In genomic region chr12:115451785-115452736, GRCh38 we compare ENCODE assay signal across 8 cellular contexts.
DNase-seq lines count a peak whose midpoint lies in the region; ATAC-seq and TF ChIP-seq lines count a peak whose summit lies in the region.

No MANE protein-coding gene starts in this region.

- no peaks in the 10 kb centered on the region for H3K9me3 Mint-ChIP-seq in neural crest cell

- intact Hi-C loops in esophagus squamous epithelium (cut with DNase I), result no loop called here

- H3K36me3 Mint-ChIP-seq in neural crest cell (ENCODE audit: low read depth), result no peaks in the 10 kb centered on the region

- H3K4me3 Mint-ChIP-seq in neural crest cell, result peak overlapping the region; percentile 87

- no peaks in the 10 kb centered on the region for H3K9me3 ChIP-seq in esophagus squamous epithelium

- H3K27me3 ChIP-seq in esophagus squamous epithelium, result peaks cover 0 to 37% (median 0%) of the 10 kb centered on the region in 4 donors

- peaks cover 26% of the 10 kb centered on the region for H3K4me1 Mint-ChIP-seq in neural crest cell

- DNase-seq in AG09309 (ENCODE audit: low read depth) (no peak), NCI-H82 (lab: John Stamatoyannopoulos, UW) (peak; percentile 86), esophagus squamous epithelium (lab: John Stamatoyannopoulos, UW) (no peak), neural crest cell (ENCODE audit: low read depth, low spot score) (peak; percentile 34), activated gamma-delta T cell treated with Interleukin-2 at 50 U/mL for 16 hours (no peak), foreskin melanocyte (no peak)

- no peak overlapping the region for H3K27ac ChIP-seq in esophagus squamous epithelium

- no peak overlapping the region for H3K27ac Mint-ChIP-seq in neural crest cell (ENCODE audit: unreplicated experiment)

- peaks cover 0 to 12% (median 0%) of the 10 kb centered on the region in 3 donors for H3K4me1 ChIP-seq in esophagus squamous epithelium

- peak; percentile 55 for ATAC-seq in GM21723 (IDR thresholded peaks at IDR 0.05; ENCODE audit: unreplicated experiment)
- ATAC-seq in GM19035 (IDR thresholded peaks at IDR 0.05; ENCODE audit: unreplicated experiment), result no peak

- peaks cover 63% of the 10 kb centered on the region for H3K27me3 Mint-ChIP-seq in neural crest cell (ENCODE audit: low read depth)

- no peak for TF ChIP-seq POLR2A in esophagus squamous epithelium (IDR thresholded peaks at IDR 0.05)

- TF ChIP-seq CTCF in AG09309 (IDR thresholded peaks at IDR 0.05; ENCODE audit: control insufficient read depth, insufficient read depth, low read depth, low read length, missing control alignments), result no peak
- TF ChIP-seq CTCF in esophagus squamous epithelium (IDR thresholded peaks at IDR 0.05), result no peak
- TF ChIP-seq CTCF in neural crest cell (conservative IDR thresholded peaks at IDR 0.05), result no peak

- H3K4me3 ChIP-seq in AG09309 (ENCODE audit: control insufficient read depth, low read depth, low read length) (peak overlapping the region; percentile 21), esophagus squamous epithelium (peak overlapping the region in 3 of 4 donors; percentile 10 to 59 (median 39))

- no peaks in the 10 kb centered on the region for H3K36me3 ChIP-seq in esophagus squamous epithelium

- WGBS in esophagus squamous epithelium, 2 donors, result 13 to 17% methylated on average over 16 to 18 of the region's 83 CpGs

Comparison
In these comparisons a context has a peak if more than half of its experiments do, and no peak if none do; other contexts are left out.
1. DNase-seq: peak in NCI-H82 (single experiment) and neural crest cell (single experiment); none in AG09309 (single experiment), esophagus squamous epithelium (single experiment), activated gamma-delta T cell treated with Interleukin-2 at 50 U/mL for 16 hours (single experiment) and foreskin melanocyte (single experiment).